ENCODE assay signal across 7 cellular contexts in genomic region chr4:53366301-53366716, GRCh38. TPM values are rescaled to one million over a fixed set of nuclear protein-coding genes. Genes with fewer than 3 reads are reported as not detected.
A peak's percentile ranks its signal among the peaks of the same experiment; 100 is the strongest.
DNase-seq lines count a peak whose midpoint lies in the region; ATAC-seq, FAIRE-seq and TF ChIP-seq lines count a peak whose summit lies in the region.

No MANE protein-coding gene starts in this region.

- H3K79me2 ChIP-seq in KMS-11 (ENCODE audit: insufficient read depth, low read depth), result peaks cover 46% of the 10 kb centered on the region
- no peaks in the 10 kb centered on the region for H3K79me2 ChIP-seq in H1 (ENCODE audit: control insufficient read depth in 1 of 2, insufficient read depth in 2 of 2, low read length in 2 of 2)

- H3K36me3 Mint-ChIP-seq in progenitor cell of endocrine pancreas (ENCODE audit: insufficient read depth), result no peaks in the 10 kb centered on the region

- H3K4ac ChIP-seq in H1 (replicated peaks; ENCODE audit: insufficient read length, low read depth, low read length), result no peak overlapping the region

- no peak for TF ChIP-seq RAD21 in H1 (IDR thresholded peaks at IDR 0.05 in 1 of 2, conservative IDR thresholded peaks at IDR 0.05 in 1 of 2; ENCODE audit: low read depth in 2 of 2, low read length in 2 of 2)

- in situ Hi-C loops in G401 (cut with HindIII; ENCODE audit: low sequenced_read_pairs), result no loop called here

- TF ChIP-seq CTCF in KMS-11 (conservative IDR thresholded peaks at IDR 0.05; ENCODE audit: low read depth, low read length) (no peak), H1 (IDR thresholded peaks at IDR 0.05; ENCODE audit: control extremely low read depth in 1 of 3, insufficient read depth in 1 of 3, low read depth in 1 of 3, low read length in 3 of 3) (no peak), progenitor cell of endocrine pancreas (IDR thresholded peaks at IDR 0.05; ENCODE audit: unreplicated experiment) (no peak)

- POLR2A ChIA-PET in H1 (lab: Charles Lee; ENCODE audit: partially characterized antibody), result no interaction called here

- H4K20me1 ChIP-seq in KMS-11 (ENCODE audit: insufficient read depth) (peaks cover 5% of the 10 kb centered on the region; the same call in 1 of the 2 replicates), H1 (replicated peaks in 1 of 2; ENCODE audit: control insufficient read depth in 1 of 2, insufficient read depth in 2 of 2, low read length in 2 of 2) (no peaks in the 10 kb centered on the region)

- peak; percentile 7 for ATAC-seq in GM19438 (IDR thresholded peaks at IDR 0.05; ENCODE audit: low read depth, unreplicated experiment)

- peaks cover 38% of the 10 kb centered on the region for H3K4me1 ChIP-seq in KMS-11 (ENCODE audit: low read depth, poor library complexity, severe bottlenecking)
- H3K4me1 ChIP-seq in H1 (replicated peaks in 1 of 4; ENCODE audit: control insufficient read depth in 3 of 4, insufficient read depth in 4 of 4, low read length in 3 of 4), result 0 out of 7 replicates have a peak, but pooled peaks cover 0 to 2% (median 0%) of the 10 kb centered on the region in 4 experiments

- H3K23me2 ChIP-seq in H1 (ENCODE audit: low read depth, low read length), result peaks cover 13% of the 10 kb centered on the region; the same call in 1 of the 2 replicates

- H4K5ac ChIP-seq in H1 (ENCODE audit: insufficient read length, low read depth, low read length), result no peak overlapping the region

- WGBS in H1 (ENCODE audit: extremely low coverage in 1 of 2, insufficient coverage in 1 of 2, insufficient read length in 1 of 2, insufficient replicate concordance in 2 of 2, low coverage in 1 of 2, low lambda C conversion rate in 2 of 2, missing lambda C conversion rate in 1 of 2), 2 experiments, result 41 to 100% methylated on average over 1 to 8 of the region's 8 CpGs

- H2BK5ac ChIP-seq in H1 (ENCODE audit: low read depth, low read length), result no peak overlapping the region

- H3K9me3 ChIP-seq in H1 (ENCODE audit: insufficient read depth in 2 of 2, low read depth in 1 of 2, low read length in 1 of 2), result no peaks in the 10 kb centered on the region

- no peak overlapping the region for H3K14ac ChIP-seq in H1 (ENCODE audit: insufficient read length)

- no peaks in the 10 kb centered on the region for H3K79me1 ChIP-seq in H1 (ENCODE audit: low read depth, low read length)

- H3K9ac ChIP-seq in KMS-11 (peak overlapping the region; percentile 78; the same call in 1 of the 2 replicates), H1 (replicated peaks in 1 of 4; ENCODE audit: extremely low read depth in 1 of 4, low read depth in 3 of 4, low read length in 3 of 4) (no peak overlapping the region; a peak in 1 of 7 replicates)

- FAIRE-seq in H1 (lab: Jason Lieb, UNC), result no peak

- CTCF ChIA-PET in H1 (lab: Charles Lee; ENCODE audit: partially characterized antibody), result interaction anchor here (1.2 kb wide), 1 partner anchor 21 kb away, joined by 3 read pairs; no protein-coding TSS in a partner anchor

- H3K23ac ChIP-seq in H1 (ENCODE audit: insufficient read length), result no peak overlapping the region

- peak overlapping the region; percentile 78 for H3K4me2 ChIP-seq in KMS-11
- peak overlapping the region; percentile 78 to 97 for H3K4me2 ChIP-seq in H1 (ENCODE audit: insufficient read depth in 1 of 2, low read depth in 2 of 2, low read length in 2 of 2)

- peak overlapping the region; percentile 89 for H3K4me3 Mint-ChIP-seq in progenitor cell of endocrine pancreas (ENCODE audit: low read depth)

- H3K18ac ChIP-seq in H1 (ENCODE audit: extremely low read depth, low read length), result no peak overlapping the region

- H2BK15ac ChIP-seq in H1 (ENCODE audit: low read length), result no peak overlapping the region

- no peak overlapping the region for H2BK20ac ChIP-seq in H1 (ENCODE audit: low read length)

- peaks cover 16% of the 10 kb centered on the region for H3K4me1 Mint-ChIP-seq in progenitor cell of endocrine pancreas (ENCODE audit: low read depth)

- H3K27ac ChIP-seq in KMS-11 (peak overlapping the region; percentile 71), H1 (ENCODE audit: low read depth, low read length) (no peak overlapping the region)

- no peak overlapping the region for H4K8ac ChIP-seq in H1 (ENCODE audit: extremely low read depth, insufficient read depth, low read length)

- TF ChIP-seq POLR2A in H1 (IDR thresholded peaks at IDR 0.05; ENCODE audit: control extremely low read depth in 1 of 2, low read depth in 2 of 2, low read length in 2 of 2), result no peak

- H2AK5ac ChIP-seq in H1 (ENCODE audit: low read depth, low read length), result no peak overlapping the region

- H2BK12ac ChIP-seq in H1 (ENCODE audit: low read depth, low read length), result no peak overlapping the region

- H3K27me3 Mint-ChIP-seq in progenitor cell of endocrine pancreas, result peaks cover 33% of the 10 kb centered on the region

- no peak overlapping the region for H2BK120ac ChIP-seq in H1 (replicated peaks; ENCODE audit: low read depth, low read length)

- TF ChIP-seq EP300 in H1 (IDR thresholded peaks at IDR 0.05; ENCODE audit: borderline replicate concordance in 1 of 2, low read depth in 2 of 2, low read length in 2 of 2), result no peak

- no peak overlapping the region for H3K56ac ChIP-seq in H1 (replicated peaks; ENCODE audit: insufficient read length, low read depth, low read length)

- no peaks in the 10 kb centered on the region for H3K27me3 ChIP-seq in KMS-11 (ENCODE audit: insufficient read depth, low read depth)
- H3K27me3 ChIP-seq in H1 (replicated peaks in 1 of 4; ENCODE audit: control insufficient read depth in 3 of 4, extremely low read depth in 1 of 4, insufficient read depth in 3 of 4, low read length in 3 of 4), result peaks cover 2 to 8% (median 3%) of the 10 kb centered on the region in 4 experiments; a peak in 5 of 7 replicates

- H3K27ac Mint-ChIP-seq in progenitor cell of endocrine pancreas, result peak overlapping the region; percentile 89

- H3K4me3 ChIP-seq in KMS-11 (IDR thresholded peaks at IDR 0.05; ENCODE audit: insufficient read depth, low read depth, low read length) (peak overlapping the region; percentile 14), H1 (ENCODE audit: extremely low read depth in 1 of 4, insufficient read depth in 2 of 4, low read depth in 3 of 4, low read length in 4 of 4) (peak overlapping the region; percentile 74 to 99 (median 97); a peak in 7 of 8 replicates)

- DNase-seq in H1 (ENCODE audit: low read depth in 1 of 2, low spot score in 2 of 2) (no peak), progenitor cell of endocrine pancreas (ENCODE audit: low spot score, unreplicated experiment) (no peak), G401 (ENCODE audit: low spot score) (no peak), cortex of kidney (lab: John Stamatoyannopoulos, UW) (no peak)
- no peak for DNase-seq in stimulated activated CD4-positive, alpha-beta T cell treated with anti-CD3 and anti-CD28 coated beads, Interleukin-2, amount 100 ng/mL, for 24 hours

- H3K9me3 Mint-ChIP-seq in progenitor cell of endocrine pancreas (ENCODE audit: low read depth), result no peaks in the 10 kb centered on the region

- no peak overlapping the region for H4K91ac ChIP-seq in H1 (replicated peaks; ENCODE audit: insufficient read length, low read length)

- H3K36me3 ChIP-seq in KMS-11 (ENCODE audit: insufficient read depth) (no peaks in the 10 kb centered on the region), H1 (ENCODE audit: control insufficient read depth in 2 of 4, insufficient read depth in 4 of 4, low read length in 3 of 4) (no peaks in the 10 kb centered on the region)

- H2AFZ ChIP-seq in KMS-11 (ENCODE audit: low read depth) (peak overlapping the region; percentile 79), H1 (ENCODE audit: low read length) (peak overlapping the region; percentile 95)

TF ChIP-seq in H1, 55 proteins besides CTCF, POLR2A, EP300 and RAD21:
- TF ChIP-seq HDAC2 (IDR thresholded peaks at IDR 0.05; ENCODE audit: borderline replicate concordance in 1 of 2, low read depth in 2 of 2, low read length in 2 of 2) (no peak), NANOG (IDR thresholded peaks at IDR 0.05; ENCODE audit: insufficient read depth, low read depth, low read length, poor library complexity, severe bottlenecking) (no peak), TCF12 (IDR thresholded peaks at IDR 0.05; ENCODE audit: low read depth, low read length) (no peak)

RNA-seq across cellular contexts. Expression of gene SCFD2, which starts 0.4 kb away (rescaled TPM):
- 8.8 and 10.2 TPM in 2 replicates for total RNA-seq in H1 (2021; fragmentation: NEBNext Ultra II Directional; extraction: Animal tissue kit (Norgen Biotek cat#: 25700))
- polyA plus RNA-seq in H1 (2011; rRNA removed), result 6.2 and 10.0 TPM in 2 replicates
- polyA plus RNA-seq in H1 (2011; cell fraction: cytosol; rRNA removed), result 8.7 TPM
- polyA plus RNA-seq in H1 (2011; cell fraction: nucleus; rRNA removed), result 13.6 TPM
- polyA plus RNA-seq in H1 (2012, experiment 1 of 2), result 8.3 to 10.5 TPM (median 8.9 TPM) in 4 replicates
- 4.5 TPM for polyA plus RNA-seq in H1 (2012, experiment 2 of 2)
- polyA plus RNA-seq in H1 (2013, experiment 1 of 2), result 6.5 TPM
- 5.9 TPM for polyA plus RNA-seq in H1 (2013, experiment 2 of 2)
- 27.8 and 31.7 TPM in 2 replicates for polyA minus RNA-seq in H1 (2011; rRNA and poly(A)+ RNA removed)
- 7.2 TPM for polyA minus RNA-seq in H1 (2011; cell fraction: cytosol; rRNA and poly(A)+ RNA removed)
- polyA minus RNA-seq in H1 (2011; cell fraction: nucleus; rRNA and poly(A)+ RNA removed), result 42.7 TPM
- 11.8 and 12.5 TPM in 2 replicates for total RNA-seq in progenitor cell of endocrine pancreas
- 16.9 and 23.5 TPM in 2 replicates for total RNA-seq in G401 (2014; rRNA removed; shearing (Covaris generic))

RNA-seq across cellular contexts. Expression of gene FIP1L1, which starts 11.1 kb away (rescaled TPM):
- 53.7 and 56.9 TPM in 2 replicates for total RNA-seq in H1 (2021; fragmentation: NEBNext Ultra II Directional; extraction: Animal tissue kit (Norgen Biotek cat#: 25700))
- polyA plus RNA-seq in H1 (2011; rRNA removed), result 18.8 and 19.5 TPM in 2 replicates
- polyA plus RNA-seq in H1 (2011; cell fraction: cytosol; rRNA removed), result 27.0 TPM
- polyA plus RNA-seq in H1 (2011; cell fraction: nucleus; rRNA removed), result 17.6 TPM
- 43.2 to 44.4 TPM (median 43.8 TPM) in 4 replicates for polyA plus RNA-seq in H1 (2012, experiment 1 of 2)
- 5.1 TPM for polyA plus RNA-seq in H1 (2012, experiment 2 of 2)
- polyA plus RNA-seq in H1 (2013, experiment 1 of 2), result 69.0 TPM
- polyA plus RNA-seq in H1 (2013, experiment 2 of 2), result 68.4 TPM
- 31.5 and 37.4 TPM in 2 replicates for polyA minus RNA-seq in H1 (2011; rRNA and poly(A)+ RNA removed)
- polyA minus RNA-seq in H1 (2011; cell fraction: cytosol; rRNA and poly(A)+ RNA removed), result 20.2 TPM
- 66.2 TPM for polyA minus RNA-seq in H1 (2011; cell fraction: nucleus; rRNA and poly(A)+ RNA removed)
- 71.6 and 84.2 TPM in 2 replicates for total RNA-seq in progenitor cell of endocrine pancreas
- 43.3 and 63.8 TPM in 2 replicates for total RNA-seq in G401 (2014; rRNA removed; shearing (Covaris generic))
